Comparison of ENCODE assay signal across 8 cellular contexts in genomic region chr2:177783835-177784448, GRCh38.
DNase-seq lines count a peak whose midpoint lies in the region; ATAC-seq and TF ChIP-seq lines count a peak whose summit lies in the region.

No MANE protein-coding gene starts in this region.

- peaks cover 19% of the 10 kb centered on the region for H3K4me1 ChIP-seq in RWPE2 (ENCODE audit: insufficient read depth, poor library complexity, severe bottlenecking)

- no peak for TF ChIP-seq CTCF in RWPE2 (IDR thresholded peaks at IDR 0.05; ENCODE audit: poor library complexity, severe bottlenecking)

- DNase-seq in GM03348 (ENCODE audit: low spot score) (peak; percentile 49), RWPE2 (ENCODE audit: low spot score) (no peak), left ventricle myocardium superior (no peak), NCI-H2081 (lab: John Stamatoyannopoulos, UW) (no peak), Ammon's horn (ENCODE audit: low spot score) (no peak), dermis blood vessel endothelial cell (no peak)

- peak; percentile 85 for ATAC-seq in HG02642 (IDR thresholded peaks at IDR 0.05; ENCODE audit: poor library complexity, unreplicated experiment)
- peak; percentile 89 for ATAC-seq in RWPE2 (ENCODE audit: low read depth)
- ATAC-seq in left ventricle myocardium superior = peak; percentile 36
- no peak for ATAC-seq in GM18520 (IDR thresholded peaks at IDR 0.05; ENCODE audit: unreplicated experiment)

- peak overlapping the region; percentile 31 for H3K27ac ChIP-seq in RWPE2 (ENCODE audit: poor library complexity, severe bottlenecking)

- no peaks in the 10 kb centered on the region for H3K27me3 ChIP-seq in RWPE2 (ENCODE audit: insufficient read depth, poor library complexity, severe bottlenecking)

- intact Hi-C loops in left ventricle myocardium superior (cut with micrococcal nuclease) = no loop called here

- no peaks in the 10 kb centered on the region for H3K36me3 ChIP-seq in RWPE2 (ENCODE audit: low read depth)

- H3K4me3 ChIP-seq in RWPE2 (ENCODE audit: severe bottlenecking) = no peak overlapping the region

- H3K9me3 ChIP-seq in RWPE2 (ENCODE audit: severe bottlenecking) = no peaks in the 10 kb centered on the region
